Comparison of ENCODE assay signal across 7 cellular contexts in genomic region chr10:73910764-73911552, GRCh38. TPM values are rescaled to one million over a fixed set of nuclear protein-coding genes. Genes with fewer than 3 reads are reported as not detected.
DNase-seq lines count a peak whose midpoint lies in the region; ATAC-seq, FAIRE-seq and TF ChIP-seq lines count a peak whose summit lies in the region.

Gene PLAU (plus strand): TSS chr10:73911132. CDS start chr10:73911556, 424 bp downstream.

- peak within 1 kb of the TSS; percentile 82 for H3K27ac ChIP-seq in suprapubic skin

- intact Hi-C loops in activated B cell treated with CpG ODN at 0.5 μM for 24 hours (cut with micrococcal nuclease), result loop anchor here (1.0 to 2.0 kb wide), 2 partner anchors 9 to 14 kb away; no protein-coding TSS in a partner anchor

- peak within 1 kb of the TSS; percentile 90 for H3K4me3 Mint-ChIP-seq in activated B cell treated with CpG ODN at 0.5 μM for 24 hours
- H3K4me3 Mint-ChIP-seq in mesothelial cell of epicardium, result peak within 1 kb of the TSS; percentile 83

- ATAC-seq in activated B cell treated with CpG ODN at 0.5 μM for 24 hours (ENCODE audit: low read depth), result peak; percentile 53

- in situ Hi-C loops in KBM-7 (cut with MboI; ENCODE audit: low pct_unique_long_range_greater_than_20kb, low sequenced_read_pairs), result no loop called here

- H3K27ac Mint-ChIP-seq in activated B cell treated with CpG ODN at 0.5 μM for 24 hours (no peak within 1 kb of the TSS), mesothelial cell of epicardium (no peak within 1 kb of the TSS)

- POLR2A ChIA-PET in activated B cell treated with CpG ODN at 0.5 μM for 24 hours (lab: Charles Lee), result interaction anchor here (0.7 kb wide), 1 partner anchor 138 kb away, joined by 3 read pairs; no protein-coding TSS in a partner anchor

- no peaks in the 10 kb centered on the region for H3K27me3 ChIP-seq in endocrine pancreas (ENCODE audit: control insufficient read depth, insufficient read depth, low read length)
- H3K27me3 ChIP-seq in suprapubic skin, result no peaks in the 10 kb centered on the region

- no peak within 1 kb of the TSS for H3K4me3 ChIP-seq in endocrine pancreas (ENCODE audit: control insufficient read depth, insufficient read depth, low read length)
- H3K4me3 ChIP-seq in suprapubic skin, result peak within 1 kb of the TSS; percentile 80

- no peaks in the 10 kb centered on the region for H3K9me3 Mint-ChIP-seq in activated B cell treated with CpG ODN at 0.5 μM for 24 hours
- no peaks in the 10 kb centered on the region for H3K9me3 Mint-ChIP-seq in mesothelial cell of epicardium

- H3K36me3 ChIP-seq in endocrine pancreas (ENCODE audit: control insufficient read depth, insufficient read depth, low read length) (no peaks in the 10 kb centered on the region), suprapubic skin (peaks cover 1% of the 10 kb centered on the region)

- no peak for FAIRE-seq in GM12892 (lab: Jason Lieb, UNC)

- peaks cover 36% of the 10 kb centered on the region for H3K4me1 Mint-ChIP-seq in activated B cell treated with CpG ODN at 0.5 μM for 24 hours
- peaks cover 28% of the 10 kb centered on the region for H3K4me1 Mint-ChIP-seq in mesothelial cell of epicardium

- H3K9me3 ChIP-seq in endocrine pancreas (ENCODE audit: control insufficient read depth, low read length), result no peaks in the 10 kb centered on the region
- no peaks in the 10 kb centered on the region for H3K9me3 ChIP-seq in suprapubic skin

- WGBS in suprapubic skin, result 1% methylated on average over 39 of the region's 74 CpGs

- peak within 1 kb of the TSS; percentile 48 for H3K9ac ChIP-seq in endocrine pancreas (ENCODE audit: control insufficient read depth, insufficient read depth, low read length)

- DNase-seq in GM12892 (ENCODE audit: insufficient read length) (peak; percentile 66), KBM-7 (peak; percentile 70), activated B cell treated with CpG ODN at 0.5 μM for 24 hours (peak; percentile 40), mesothelial cell of epicardium (ENCODE audit: low spot score in 2 of 2, unreplicated experiment in 2 of 2) (peak; percentile 43 to 55), suprapubic skin (ENCODE audit: low spot score in 2 of 2) (peak in 1 of 2 donors; percentile 76), GOT3 (lab: John Stamatoyannopoulos, UW) (no peak)

- H3K27me3 Mint-ChIP-seq in activated B cell treated with CpG ODN at 0.5 μM for 24 hours (peaks cover 34% of the 10 kb centered on the region), mesothelial cell of epicardium (ENCODE audit: low read depth) (peaks cover 53% of the 10 kb centered on the region)

- H3K4me1 ChIP-seq in endocrine pancreas (ENCODE audit: control insufficient read depth, insufficient read depth, low read length) (no peaks in the 10 kb centered on the region), suprapubic skin (peaks cover 85% of the 10 kb centered on the region)

- H3K36me3 Mint-ChIP-seq in activated B cell treated with CpG ODN at 0.5 μM for 24 hours (ENCODE audit: low read depth) (no peaks in the 10 kb centered on the region), mesothelial cell of epicardium (no peaks in the 10 kb centered on the region)

- CTCF ChIA-PET in activated B cell treated with CpG ODN at 0.5 μM for 24 hours (lab: Charles Lee), result interaction anchor here (1.9 kb wide), 1 partner anchor 25 kb away, joined by 5 read pairs; no protein-coding TSS in a partner anchor

- no peak for TF ChIP-seq EP300 in suprapubic skin (IDR thresholded peaks at IDR 0.05)

- TF ChIP-seq CTCF in activated B cell treated with CpG ODN at 0.5 μM for 24 hours (IDR thresholded peaks at IDR 0.05), result no peak
- TF ChIP-seq CTCF in mesothelial cell of epicardium (IDR thresholded peaks at IDR 0.05; ENCODE audit: unreplicated experiment), result no peak
- no peak for TF ChIP-seq CTCF in suprapubic skin (IDR thresholded peaks at IDR 0.05)

- TF ChIP-seq POLR2A in GM12892 (IDR thresholded peaks at IDR 0.05; ENCODE audit: low read depth, low read length) (no peak), suprapubic skin (IDR thresholded peaks at IDR 0.05) (peak in 1 of 2 donors; percentile 13)

RNA-seq across cellular contexts. Expression of gene PLAU, which starts in this region (rescaled TPM):
- 4.9 TPM for polyA plus RNA-seq in GM12892 (2012; ENCODE audit: missing spikeins)
- total RNA-seq in activated B cell treated with CpG ODN at 0.5 μM for 24 hours (0.10 TPM in 1 of 2 replicates, not detected in the other), mesothelial cell of epicardium (3.4 to 5.1 TPM (median 4.7 TPM) in 3 replicates), suprapubic skin (10 to 100 TPM in 2 of 4 donors, 1 to 10 TPM in 2; 8.4 to 19.1 (median 10.8) TPM)

Comparison
In these comparisons a context has a peak if more than half of its experiments do, and no peak if none do; other contexts are left out.
1. Peak in DNase-seq and ATAC-seq in activated B cell treated with CpG ODN at 0.5 μM for 24 hours; RNA of the gene not detected or under 1 TPM.